In the genomic region with DNA sequence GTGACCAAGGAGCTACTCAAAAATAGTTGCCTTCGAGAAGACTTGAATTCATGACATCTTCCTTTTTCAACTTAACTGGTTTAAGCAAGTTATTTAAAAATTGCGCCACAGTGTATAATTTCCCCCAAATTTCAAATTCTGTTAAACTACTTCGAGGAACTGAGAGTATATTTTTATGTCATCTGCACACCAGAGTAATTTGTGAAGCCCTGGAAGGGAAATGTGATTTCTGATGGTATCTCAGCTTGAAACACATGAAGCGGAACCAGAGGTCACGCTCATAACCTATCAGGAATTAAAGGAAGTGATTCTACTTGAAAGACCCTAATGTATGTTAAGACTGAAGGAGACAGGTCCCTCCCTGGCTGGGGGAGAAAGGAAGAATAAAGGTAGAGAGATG, we compare ENCODE assay signal across 12 cellular contexts. TPM values are rescaled to one million over a fixed set of nuclear protein-coding genes. Genes with fewer than 3 reads are reported as not detected.
DNase-seq lines count a peak whose midpoint lies in the region; ATAC-seq and TF ChIP-seq lines count a peak whose summit lies in the region.
"Had no signal": no experiment of that assay in that cellular context is flagged by ENCODE, and none has a peak within 500 bp of the region (broad histone marks: within the 10 kb centered on the region; RNA-seq: fewer than 3 reads in every experiment).

No MANE protein-coding gene starts in this region.

- no peaks in the 10 kb centered on the region for H3K9me3 ChIP-seq in neutrophil
- H3K9me3 ChIP-seq in tibial nerve, result no peaks in the 10 kb centered on the region

- ATAC-seq in GM18873 (IDR thresholded peaks at IDR 0.05; ENCODE audit: low FRiP score, unreplicated experiment), result peak; percentile 62
- ATAC-seq in HG02623 (IDR thresholded peaks at IDR 0.05; ENCODE audit: unreplicated experiment), result peak; percentile 61
- ATAC-seq in HG03520 (IDR thresholded peaks at IDR 0.05; ENCODE audit: unreplicated experiment), result no peak

- H3K36me3 ChIP-seq in neutrophil (no peaks in the 10 kb centered on the region), tibial nerve (no peaks in the 10 kb centered on the region)

- DNase-seq in MV-4-11 (lab: John Stamatoyannopoulos, UW) (peak; percentile 97), mucosa of gallbladder (ENCODE audit: low spot score) (no peak), GM19240 (ENCODE audit: insufficient read length, low spot score) (no peak), tibial nerve (ENCODE audit: low spot score in 2 of 2) (no peak)
- DNase-seq: activated CD8-positive, alpha-beta memory T cell treated with anti-CD3 and anti-CD28 coated beads, Interleukin-2, amount 50 U/mL, for 48 hours; foreskin melanocyte; NCI-H2107; SW 1271 had no signal

- H3K27me3 ChIP-seq in neutrophil (no peaks in the 10 kb centered on the region), tibial nerve (no peaks in the 10 kb centered on the region)

- H3K4me1 ChIP-seq in neutrophil (ENCODE audit: control insufficient read depth in 1 of 2, insufficient read depth in 1 of 2, low read depth in 1 of 2, low read length in 1 of 2) (peaks cover 99 to 100% of the 10 kb centered on the region in 2 experiments), tibial nerve (peaks cover 0 to under 1% (median 0%) of the 10 kb centered on the region in 4 donors)

- no peak for TF ChIP-seq CTCF in neutrophil (IDR thresholded peaks at IDR 0.05)
- no peak for TF ChIP-seq CTCF in tibial nerve (IDR thresholded peaks at IDR 0.05)

- H3K4me3 ChIP-seq in neutrophil (ENCODE audit: low read depth in 1 of 2, low read length in 1 of 2), result peak overlapping the region in 1 of 2 experiments; percentile 3
- no peak overlapping the region for H3K4me3 ChIP-seq in tibial nerve

- TF ChIP-seq EP300 in tibial nerve (IDR thresholded peaks at IDR 0.05), result no peak

- TF ChIP-seq POLR2A in tibial nerve (IDR thresholded peaks at IDR 0.05), result no peak

- WGBS in tibial nerve, 2 donors, result 77 to 82% methylated on average over 5 of the region's 5 CpGs

- H3K27ac ChIP-seq in neutrophil (peak overlapping the region; percentile 99), tibial nerve (no peak overlapping the region)

RNA-seq across cellular contexts. Expression of a gene that starts 33.9 kb away (rescaled TPM):
- total RNA-seq in mucosa of gallbladder, result 44.6 TPM
- 10 to 100 TPM; 43.7 to 56.7 (median 50.3) TPM for total RNA-seq in tibial nerve
